Comparison of ENCODE assay signal across 1 cellular context in the genomic region with DNA sequence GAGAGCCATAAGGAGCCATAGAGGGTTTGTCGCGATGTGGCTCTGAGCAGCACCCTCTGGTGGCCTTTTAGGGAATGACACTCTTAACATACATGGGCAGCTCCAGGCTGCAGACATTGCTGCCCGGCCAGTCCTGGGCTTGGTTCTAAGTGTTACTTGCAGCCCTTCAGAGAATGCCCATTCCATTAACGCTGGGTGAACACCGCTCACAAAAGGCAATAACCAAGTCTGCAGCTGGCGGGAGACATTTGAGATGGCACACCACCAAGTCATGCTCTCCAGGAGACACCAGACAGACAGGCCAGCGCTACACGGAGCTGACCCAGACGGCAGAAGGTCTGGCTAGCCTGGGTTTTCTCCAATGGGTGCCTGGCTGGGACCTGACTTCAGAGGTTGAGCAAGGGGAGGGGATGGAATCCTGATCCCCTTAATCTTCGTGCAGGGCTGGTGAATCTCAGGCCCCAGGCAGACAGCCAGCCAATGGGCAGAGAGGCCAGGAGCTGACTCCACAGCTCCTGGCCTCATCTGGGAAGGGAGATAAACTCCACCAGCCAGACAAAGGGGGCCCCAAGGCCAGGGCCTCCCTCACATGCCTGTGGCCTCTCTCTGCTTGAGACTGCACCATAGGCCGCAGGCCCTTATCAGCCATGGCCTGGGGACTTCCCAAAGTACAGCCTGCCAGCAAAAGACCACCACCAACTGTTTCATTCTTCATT.
A peak's percentile ranks its signal among the peaks of the same experiment; 100 is the strongest.
TF ChIP-seq lines count a peak whose summit lies in the region.

No MANE protein-coding gene starts in this region.

TF ChIP-seq in HepG2, 621 proteins besides CTCF, POLR2A, EP300 and RAD21 (continued from another document and continues in another):
- TF ChIP-seq, protein P1, sequence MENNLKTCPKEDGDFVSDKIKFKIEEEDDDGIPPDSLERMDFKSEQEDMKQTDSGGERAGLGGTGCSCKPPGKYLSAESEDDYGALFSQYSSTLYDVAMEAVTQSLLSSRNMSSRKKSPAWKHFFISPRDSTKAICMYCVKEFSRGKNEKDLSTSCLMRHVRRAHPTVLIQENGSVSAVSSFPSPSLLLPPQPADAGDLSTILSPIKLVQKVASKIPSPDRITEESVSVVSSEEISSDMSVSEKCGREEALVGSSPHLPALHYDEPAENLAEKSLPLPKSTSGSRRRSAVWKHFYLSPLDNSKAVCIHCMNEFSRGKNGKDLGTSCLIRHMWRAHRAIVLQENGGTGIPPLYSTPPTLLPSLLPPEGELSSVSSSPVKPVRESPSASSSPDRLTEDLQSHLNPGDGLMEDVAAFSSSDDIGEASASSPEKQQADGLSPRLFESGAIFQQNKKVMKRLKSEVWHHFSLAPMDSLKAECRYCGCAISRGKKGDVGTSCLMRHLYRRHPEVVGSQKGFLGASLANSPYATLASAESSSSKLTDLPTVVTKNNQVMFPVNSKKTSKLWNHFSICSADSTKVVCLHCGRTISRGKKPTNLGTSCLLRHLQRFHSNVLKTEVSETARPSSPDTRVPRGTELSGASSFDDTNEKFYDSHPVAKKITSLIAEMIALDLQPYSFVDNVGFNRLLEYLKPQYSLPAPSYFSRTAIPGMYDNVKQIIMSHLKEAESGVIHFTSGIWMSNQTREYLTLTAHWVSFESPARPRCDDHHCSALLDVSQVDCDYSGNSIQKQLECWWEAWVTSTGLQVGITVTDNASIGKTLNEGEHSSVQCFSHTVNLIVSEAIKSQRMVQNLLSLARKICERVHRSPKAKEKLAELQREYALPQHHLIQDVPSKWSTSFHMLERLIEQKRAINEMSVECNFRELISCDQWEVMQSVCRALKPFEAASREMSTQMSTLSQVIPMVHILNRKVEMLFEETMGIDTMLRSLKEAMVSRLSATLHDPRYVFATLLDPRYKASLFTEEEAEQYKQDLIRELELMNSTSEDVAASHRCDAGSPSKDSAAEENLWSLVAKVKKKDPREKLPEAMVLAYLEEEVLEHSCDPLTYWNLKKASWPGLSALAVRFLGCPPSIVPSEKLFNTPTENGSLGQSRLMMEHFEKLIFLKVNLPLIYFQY (CRISPR knock-in tag; IDR thresholded peaks at IDR 0.05; ENCODE audit: borderline replicate concordance): no peak
- TF ChIP-seq, protein P2, sequence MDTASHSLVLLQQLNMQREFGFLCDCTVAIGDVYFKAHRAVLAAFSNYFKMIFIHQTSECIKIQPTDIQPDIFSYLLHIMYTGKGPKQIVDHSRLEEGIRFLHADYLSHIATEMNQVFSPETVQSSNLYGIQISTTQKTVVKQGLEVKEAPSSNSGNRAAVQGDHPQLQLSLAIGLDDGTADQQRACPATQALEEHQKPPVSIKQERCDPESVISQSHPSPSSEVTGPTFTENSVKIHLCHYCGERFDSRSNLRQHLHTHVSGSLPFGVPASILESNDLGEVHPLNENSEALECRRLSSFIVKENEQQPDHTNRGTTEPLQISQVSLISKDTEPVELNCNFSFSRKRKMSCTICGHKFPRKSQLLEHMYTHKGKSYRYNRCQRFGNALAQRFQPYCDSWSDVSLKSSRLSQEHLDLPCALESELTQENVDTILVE (CRISPR knock-in tag; IDR thresholded peaks at IDR 0.05): no peak
- TF ChIP-seq ZNF230 (CRISPR knock-in tag; IDR thresholded peaks at IDR 0.05) (0 out of 2 replicates have a peak, but pooled peaks have one; percentile 20), ARNT (IDR thresholded peaks at IDR 0.05) (no peak), SIN3A (IDR thresholded peaks at IDR 0.05; ENCODE audit: borderline replicate concordance, low read depth, low read length) (no peak), ZNF33B (CRISPR knock-in tag; IDR thresholded peaks at IDR 0.05) (no peak), SALL1 (CRISPR knock-in tag; IDR thresholded peaks at IDR 0.05) (peak; percentile 23; the same call in 1 of the 2 replicates), MIER2 (CRISPR knock-in tag; IDR thresholded peaks at IDR 0.05) (no peak), ATRX (CRISPR knock-in tag; IDR thresholded peaks at IDR 0.05; ENCODE audit: borderline replicate concordance) (no peak), ZNF761 (CRISPR knock-in tag; conservative IDR thresholded peaks at IDR 0.05) (no peak), ZBTB21 (CRISPR knock-in tag; IDR thresholded peaks at IDR 0.05) (no peak), NR2F2 (IDR thresholded peaks at IDR 0.05; ENCODE audit: borderline replicate concordance, low read depth) (no peak), ZC3H13 (CRISPR knock-in tag; IDR thresholded peaks at IDR 0.05) (no peak), POLR2AphosphoS2 (IDR thresholded peaks at IDR 0.05; ENCODE audit: low read depth, low read length) (no peak), RAD51 (IDR thresholded peaks at IDR 0.05; ENCODE audit: borderline replicate concordance) (no peak), IRX3 (CRISPR knock-in tag; IDR thresholded peaks at IDR 0.05; ENCODE audit: borderline replicate concordance, low read depth) (no peak; the same call in 1 of the 2 replicates), SMYD3 (CRISPR knock-in tag; IDR thresholded peaks at IDR 0.05) (no peak), THAP11 (CRISPR knock-in tag; IDR thresholded peaks at IDR 0.05) (peak; percentile 31; the same call in 1 of the 2 replicates), NRL (CRISPR knock-in tag; IDR thresholded peaks at IDR 0.05; ENCODE audit: borderline replicate concordance) (peak; percentile 48), FOXA3 (CRISPR knock-in tag; IDR thresholded peaks at IDR 0.05) (peak; percentile 32; the same call in 1 of the 2 replicates), PHF8 (CRISPR knock-in tag; IDR thresholded peaks at IDR 0.05) (peak; percentile 46; the same call in 1 of the 2 replicates), ZNF839 (CRISPR knock-in tag; IDR thresholded peaks at IDR 0.05; ENCODE audit: borderline replicate concordance) (no peak; the same call in 1 of the 2 replicates), NPAS2 (CRISPR knock-in tag; IDR thresholded peaks at IDR 0.05; ENCODE audit: borderline replicate concordance) (no peak), ZNF343 (CRISPR knock-in tag; IDR thresholded peaks at IDR 0.05) (no peak), IKZF4 (CRISPR knock-in tag; IDR thresholded peaks at IDR 0.05; ENCODE audit: borderline replicate concordance, low read depth, not compliant biosample characterization) (no peak), AKAP8 (CRISPR knock-in tag; IDR thresholded peaks at IDR 0.05) (no peak), ZFP90 (CRISPR knock-in tag; IDR thresholded peaks at IDR 0.05; ENCODE audit: borderline replicate concordance) (no peak; the same call in 1 of the 2 replicates), ZNF616 (CRISPR knock-in tag; IDR thresholded peaks at IDR 0.05; ENCODE audit: low read depth) (no peak), ZNF747 (CRISPR knock-in tag; IDR thresholded peaks at IDR 0.05; ENCODE audit: borderline replicate concordance) (no peak), ZNF558 (CRISPR knock-in tag; IDR thresholded peaks at IDR 0.05; ENCODE audit: borderline replicate concordance) (no peak), MAF1 (CRISPR knock-in tag; IDR thresholded peaks at IDR 0.05; ENCODE audit: borderline replicate concordance) (no peak), ZNF547 (CRISPR knock-in tag; IDR thresholded peaks at IDR 0.05) (no peak), MBNL3 (CRISPR knock-in tag; conservative IDR thresholded peaks at IDR 0.05) (no peak), RORA (CRISPR knock-in tag; IDR thresholded peaks at IDR 0.05) (no peak), GABPB1 (CRISPR knock-in tag; IDR thresholded peaks at IDR 0.05) (no peak; the same call in 1 of the 2 replicates), ZNF644 (CRISPR knock-in tag; IDR thresholded peaks at IDR 0.05; ENCODE audit: low read depth) (no peak), HMG20B (CRISPR knock-in tag; conservative IDR thresholded peaks at IDR 0.05) (no peak), ZNF891 (CRISPR knock-in tag; IDR thresholded peaks at IDR 0.05) (peak; percentile 58; the same call in 1 of the 2 replicates), TBL1XR1 (IDR thresholded peaks at IDR 0.05; ENCODE audit: borderline replicate concordance, low read length, partially characterized antibody) (no peak), NR3C1 (CRISPR knock-in tag; IDR thresholded peaks at IDR 0.05) (no peak)
- TF ChIP-seq, protein P3, sequence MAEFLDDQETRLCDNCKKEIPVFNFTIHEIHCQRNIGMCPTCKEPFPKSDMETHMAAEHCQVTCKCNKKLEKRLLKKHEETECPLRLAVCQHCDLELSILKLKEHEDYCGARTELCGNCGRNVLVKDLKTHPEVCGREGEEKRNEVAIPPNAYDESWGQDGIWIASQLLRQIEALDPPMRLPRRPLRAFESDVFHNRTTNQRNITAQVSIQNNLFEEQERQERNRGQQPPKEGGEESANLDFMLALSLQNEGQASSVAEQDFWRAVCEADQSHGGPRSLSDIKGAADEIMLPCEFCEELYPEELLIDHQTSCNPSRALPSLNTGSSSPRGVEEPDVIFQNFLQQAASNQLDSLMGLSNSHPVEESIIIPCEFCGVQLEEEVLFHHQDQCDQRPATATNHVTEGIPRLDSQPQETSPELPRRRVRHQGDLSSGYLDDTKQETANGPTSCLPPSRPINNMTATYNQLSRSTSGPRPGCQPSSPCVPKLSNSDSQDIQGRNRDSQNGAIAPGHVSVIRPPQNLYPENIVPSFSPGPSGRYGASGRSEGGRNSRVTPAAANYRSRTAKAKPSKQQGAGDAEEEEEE (CRISPR knock-in tag; IDR thresholded peaks at IDR 0.05; ENCODE audit: borderline replicate concordance): no peak
- TF ChIP-seq, protein P4, sequence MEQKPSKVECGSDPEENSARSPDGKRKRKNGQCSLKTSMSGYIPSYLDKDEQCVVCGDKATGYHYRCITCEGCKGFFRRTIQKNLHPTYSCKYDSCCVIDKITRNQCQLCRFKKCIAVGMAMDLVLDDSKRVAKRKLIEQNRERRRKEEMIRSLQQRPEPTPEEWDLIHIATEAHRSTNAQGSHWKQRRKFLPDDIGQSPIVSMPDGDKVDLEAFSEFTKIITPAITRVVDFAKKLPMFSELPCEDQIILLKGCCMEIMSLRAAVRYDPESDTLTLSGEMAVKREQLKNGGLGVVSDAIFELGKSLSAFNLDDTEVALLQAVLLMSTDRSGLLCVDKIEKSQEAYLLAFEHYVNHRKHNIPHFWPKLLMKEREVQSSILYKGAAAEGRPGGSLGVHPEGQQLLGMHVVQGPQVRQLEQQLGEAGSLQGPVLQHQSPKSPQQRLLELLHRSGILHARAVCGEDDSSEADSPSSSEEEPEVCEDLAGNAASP (CRISPR knock-in tag; IDR thresholded peaks at IDR 0.05; ENCODE audit: borderline replicate concordance): no peak
- TF ChIP-seq, protein P5, sequence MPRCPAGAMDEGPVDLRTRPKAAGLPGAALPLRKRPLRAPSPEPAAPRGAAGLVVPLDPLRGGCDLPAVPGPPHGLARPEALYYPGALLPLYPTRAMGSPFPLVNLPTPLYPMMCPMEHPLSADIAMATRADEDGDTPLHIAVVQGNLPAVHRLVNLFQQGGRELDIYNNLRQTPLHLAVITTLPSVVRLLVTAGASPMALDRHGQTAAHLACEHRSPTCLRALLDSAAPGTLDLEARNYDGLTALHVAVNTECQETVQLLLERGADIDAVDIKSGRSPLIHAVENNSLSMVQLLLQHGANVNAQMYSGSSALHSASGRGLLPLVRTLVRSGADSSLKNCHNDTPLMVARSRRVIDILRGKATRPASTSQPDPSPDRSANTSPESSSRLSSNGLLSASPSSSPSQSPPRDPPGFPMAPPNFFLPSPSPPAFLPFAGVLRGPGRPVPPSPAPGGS (CRISPR knock-in tag; IDR thresholded peaks at IDR 0.05): 0 out of 2 replicates have a peak, but pooled peaks have one; percentile 5
- TF ChIP-seq, protein P6, sequence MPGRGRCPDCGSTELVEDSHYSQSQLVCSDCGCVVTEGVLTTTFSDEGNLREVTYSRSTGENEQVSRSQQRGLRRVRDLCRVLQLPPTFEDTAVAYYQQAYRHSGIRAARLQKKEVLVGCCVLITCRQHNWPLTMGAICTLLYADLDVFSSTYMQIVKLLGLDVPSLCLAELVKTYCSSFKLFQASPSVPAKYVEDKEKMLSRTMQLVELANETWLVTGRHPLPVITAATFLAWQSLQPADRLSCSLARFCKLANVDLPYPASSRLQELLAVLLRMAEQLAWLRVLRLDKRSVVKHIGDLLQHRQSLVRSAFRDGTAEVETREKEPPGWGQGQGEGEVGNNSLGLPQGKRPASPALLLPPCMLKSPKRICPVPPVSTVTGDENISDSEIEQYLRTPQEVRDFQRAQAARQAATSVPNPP (CRISPR knock-in tag; IDR thresholded peaks at IDR 0.05): no peak
- TF ChIP-seq, protein P7, sequence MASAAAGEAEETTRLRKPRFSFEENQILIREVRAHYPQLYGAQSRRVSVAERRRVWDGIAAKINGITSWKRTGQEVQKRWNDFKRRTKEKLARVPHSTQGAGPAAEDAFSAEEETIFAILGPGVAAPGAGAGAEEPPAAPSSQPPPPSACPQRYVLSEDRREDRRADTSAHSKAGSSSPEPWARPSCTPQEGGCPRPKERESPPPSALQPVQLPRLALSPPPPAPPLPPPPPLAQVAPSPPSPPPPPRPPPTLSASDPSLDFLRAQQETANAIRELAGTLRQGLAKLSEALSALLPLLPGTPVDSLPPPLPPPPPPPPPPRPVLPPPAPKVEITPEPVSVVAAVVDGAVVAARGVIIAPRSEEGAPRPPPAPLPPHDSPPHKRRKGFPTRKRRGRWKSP (CRISPR knock-in tag; IDR thresholded peaks at IDR 0.05): no peak; the same call in 1 of the 2 replicates
- TF ChIP-seq, protein P8, sequence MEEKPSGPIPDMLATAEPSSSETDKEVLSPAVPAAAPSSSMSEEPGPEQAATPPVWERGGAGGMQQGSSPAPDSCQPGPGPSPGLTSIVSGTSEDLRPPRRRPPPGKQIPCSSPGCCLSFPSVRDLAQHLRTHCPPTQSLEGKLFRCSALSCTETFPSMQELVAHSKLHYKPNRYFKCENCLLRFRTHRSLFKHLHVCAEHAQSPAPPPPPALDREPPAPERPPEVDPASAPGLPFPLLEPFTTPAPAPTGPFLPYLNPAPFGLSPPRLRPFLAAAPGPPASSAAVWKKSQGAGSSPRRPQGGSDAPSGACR (CRISPR knock-in tag; IDR thresholded peaks at IDR 0.05): peak; percentile 13; the same call in 1 of the 2 replicates
- TF ChIP-seq, protein P9, sequence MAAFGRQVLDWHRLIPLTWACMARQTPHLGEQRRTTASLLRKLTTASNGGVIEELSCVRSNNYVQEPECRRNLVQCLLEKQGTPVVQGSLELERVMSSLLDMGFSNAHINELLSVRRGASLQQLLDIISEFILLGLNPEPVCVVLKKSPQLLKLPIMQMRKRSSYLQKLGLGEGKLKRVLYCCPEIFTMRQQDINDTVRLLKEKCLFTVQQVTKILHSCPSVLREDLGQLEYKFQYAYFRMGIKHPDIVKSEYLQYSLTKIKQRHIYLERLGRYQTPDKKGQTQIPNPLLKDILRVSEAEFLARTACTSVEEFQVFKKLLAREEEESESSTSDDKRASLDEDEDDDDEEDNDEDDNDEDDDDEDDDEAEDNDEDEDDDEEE (CRISPR knock-in tag; IDR thresholded peaks at IDR 0.05): no peak
- TF ChIP-seq, protein P10, sequence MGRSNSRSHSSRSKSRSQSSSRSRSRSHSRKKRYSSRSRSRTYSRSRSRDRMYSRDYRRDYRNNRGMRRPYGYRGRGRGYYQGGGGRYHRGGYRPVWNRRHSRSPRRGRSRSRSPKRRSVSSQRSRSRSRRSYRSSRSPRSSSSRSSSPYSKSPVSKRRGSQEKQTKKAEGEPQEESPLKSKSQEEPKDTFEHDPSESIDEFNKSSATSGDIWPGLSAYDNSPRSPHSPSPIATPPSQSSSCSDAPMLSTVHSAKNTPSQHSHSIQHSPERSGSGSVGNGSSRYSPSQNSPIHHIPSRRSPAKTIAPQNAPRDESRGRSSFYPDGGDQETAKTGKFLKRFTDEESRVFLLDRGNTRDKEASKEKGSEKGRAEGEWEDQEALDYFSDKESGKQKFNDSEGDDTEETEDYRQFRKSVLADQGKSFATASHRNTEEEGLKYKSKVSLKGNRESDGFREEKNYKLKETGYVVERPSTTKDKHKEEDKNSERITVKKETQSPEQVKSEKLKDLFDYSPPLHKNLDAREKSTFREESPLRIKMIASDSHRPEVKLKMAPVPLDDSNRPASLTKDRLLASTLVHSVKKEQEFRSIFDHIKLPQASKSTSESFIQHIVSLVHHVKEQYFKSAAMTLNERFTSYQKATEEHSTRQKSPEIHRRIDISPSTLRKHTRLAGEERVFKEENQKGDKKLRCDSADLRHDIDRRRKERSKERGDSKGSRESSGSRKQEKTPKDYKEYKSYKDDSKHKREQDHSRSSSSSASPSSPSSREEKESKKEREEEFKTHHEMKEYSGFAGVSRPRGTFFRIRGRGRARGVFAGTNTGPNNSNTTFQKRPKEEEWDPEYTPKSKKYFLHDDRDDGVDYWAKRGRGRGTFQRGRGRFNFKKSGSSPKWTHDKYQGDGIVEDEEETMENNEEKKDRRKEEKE (IDR thresholded peaks at IDR 0.05): no peak
